ENCODE assay signal across 12 cellular contexts in genomic region chr13:98446234-98446621, GRCh38.
DNase-seq lines count a peak whose midpoint lies in the region; ATAC-seq lines count a peak whose summit lies in the region.
"Had no signal": no experiment of that assay in that cellular context is flagged by ENCODE, and none has a peak within 500 bp of the region (broad histone marks: within the 10 kb centered on the region; RNA-seq: fewer than 3 reads in every experiment).

No MANE protein-coding gene starts in this region.

- H4K8ac ChIP-seq in mesenchymal stem cell (ENCODE audit: low read length): no peak overlapping the region

- no peak for DNase-seq in stimulated activated naive CD8-positive, alpha-beta T cell treated with anti-CD3 and anti-CD28 coated beads, Interleukin-15, amount 100 ng/mL, for 72 hours
- no peak for DNase-seq in stimulated activated naive CD8-positive, alpha-beta T cell treated with anti-CD3 and anti-CD28 coated beads, Interleukin-15, Interleukin-2, amounts not matched to agents 100 U/mL and 50 U/mL, for 24 hours
- DNase-seq in activated naive CD4-positive, alpha-beta T cell treated with anti-CD3 and anti-CD28 coated beads, Interleukin-2, amount 50 U/mL, for 72 hours (ENCODE audit: low spot score in 2 of 2): no peak
- DNase-seq in mesenchymal stem cell (no peak), cerebellum (ENCODE audit: low spot score) (no peak)
- DNase-seq in activated CD4-positive, CD25-positive, alpha-beta regulatory T cell (lab: John Stamatoyannopoulos, UW): no peak
- DNase-seq: activated CD4-positive, CD25-positive, alpha-beta regulatory T cell treated with anti-CD3 and anti-CD28 coated beads, Interleukin-2, amount 50 U/mL, for 72 hours; cerebellar nuclear complex; DMS79 had no signal

- H3K4me3 ChIP-seq in mesenchymal stem cell (ENCODE audit: insufficient read depth in 1 of 2, low read depth in 1 of 2, low read length in 2 of 2): no peak overlapping the region

- 92% methylated on average over 11 of the region's 11 CpGs for WGBS in mesenchymal stem cell

- peaks cover 56 to 85% of the 10 kb centered on the region in 2 experiments for H3K36me3 ChIP-seq in mesenchymal stem cell (ENCODE audit: control insufficient read depth in 1 of 2, insufficient read depth in 2 of 2, low read depth in 1 of 2, low read length in 2 of 2)

- peaks cover 33% of the 10 kb centered on the region for H3K79me1 ChIP-seq in mesenchymal stem cell (replicated peaks; ENCODE audit: low read length, poor library complexity, severe bottlenecking)

- H3K4ac ChIP-seq in mesenchymal stem cell (ENCODE audit: low read depth in 1 of 2, low read length in 2 of 2): no peak overlapping the region

- H3K27me3 Mint-ChIP-seq in stimulated activated naive CD8-positive, alpha-beta T cell treated with anti-CD3 and anti-CD28 coated beads, Interleukin-15, amount 100 ng/mL, for 72 hours: no peaks in the 10 kb centered on the region

- H3K9me3 Mint-ChIP-seq in stimulated activated naive CD8-positive, alpha-beta T cell treated with anti-CD3 and anti-CD28 coated beads, Interleukin-15, amount 100 ng/mL, for 72 hours: no peaks in the 10 kb centered on the region
- H3K9me3 Mint-ChIP-seq in activated naive CD4-positive, alpha-beta T cell treated with anti-CD3 and anti-CD28 coated beads, Interleukin-2, amount 50 U/mL, for 72 hours: no peaks in the 10 kb centered on the region
- H3K9me3 Mint-ChIP-seq: activated T-helper 2 cell treated with anti-CD3 and anti-CD28 coated beads, Interferon-gamma antibody, Interleukin-2, Interleukin-4, amounts not matched to agents 10 μg/mL and 5 μg/mL and 100 μg/mL, durations not matched to agents 14 hours and 24 hours and 36 hours had no signal

- H3K18ac ChIP-seq in mesenchymal stem cell (ENCODE audit: low read depth in 1 of 2, low read length in 2 of 2): no peak overlapping the region

- peak overlapping the region; percentile 76 for H3K9ac ChIP-seq in mesenchymal stem cell (ENCODE audit: low read length)

- H3K4me3 Mint-ChIP-seq in stimulated activated naive CD8-positive, alpha-beta T cell treated with anti-CD3 and anti-CD28 coated beads, Interleukin-15, amount 100 ng/mL, for 72 hours: no peak overlapping the region

- no peak overlapping the region for H3K4me2 ChIP-seq in mesenchymal stem cell (ENCODE audit: low read length, poor library complexity, severe bottlenecking)

- H3K9me3 ChIP-seq in mesenchymal stem cell (ENCODE audit: control insufficient read depth, low read length): no peaks in the 10 kb centered on the region

- no peak overlapping the region for H3K27ac ChIP-seq in mesenchymal stem cell (ENCODE audit: low read length, poor library complexity, severe bottlenecking)

- no peak overlapping the region for H3K23ac ChIP-seq in mesenchymal stem cell (ENCODE audit: low read length in 2 of 2)

- H3K14ac ChIP-seq in mesenchymal stem cell (ENCODE audit: low read length in 2 of 2): no peak overlapping the region

- H2BK15ac ChIP-seq in mesenchymal stem cell (ENCODE audit: low read depth, poor library complexity, severe bottlenecking): no peak overlapping the region

- no peak overlapping the region for H2BK12ac ChIP-seq in mesenchymal stem cell (ENCODE audit: low read length in 2 of 2)

- no peak overlapping the region for H2BK5ac ChIP-seq in mesenchymal stem cell (ENCODE audit: low read depth, low read length, poor library complexity, severe bottlenecking)

- peak overlapping the region; percentile 85 to 86 for H3K27ac Mint-ChIP-seq in stimulated activated naive CD8-positive, alpha-beta T cell treated with anti-CD3 and anti-CD28 coated beads, Interleukin-15, amount 100 ng/mL, for 72 hours
- peak overlapping the region; percentile 89 to 95 for H3K27ac Mint-ChIP-seq in activated naive CD4-positive, alpha-beta T cell treated with anti-CD3 and anti-CD28 coated beads, Interleukin-2, amount 50 U/mL, for 72 hours

- ATAC-seq in stimulated activated naive CD8-positive, alpha-beta T cell treated with anti-CD3 and anti-CD28 coated beads, Interleukin-15, amount 100 ng/mL, for 72 hours: peak; percentile 14
- no peak for ATAC-seq in stimulated activated naive CD8-positive, alpha-beta T cell treated with anti-CD3 and anti-CD28 coated beads, Interleukin-15, Interleukin-2, amounts not matched to agents 100 U/mL and 50 U/mL, for 24 hours
- ATAC-seq in activated naive CD4-positive, alpha-beta T cell treated with anti-CD3 and anti-CD28 coated beads, Interleukin-2, amount 50 U/mL, for 72 hours: no peak
- ATAC-seq in GM18498 (IDR thresholded peaks at IDR 0.05; ENCODE audit: unreplicated experiment): no peak
- no peak for ATAC-seq in HG02884 (IDR thresholded peaks at IDR 0.05; ENCODE audit: unreplicated experiment)

- H3K27me3 ChIP-seq in mesenchymal stem cell (ENCODE audit: control insufficient read depth in 1 of 2, insufficient read depth in 1 of 2, low read length in 2 of 2): no peaks in the 10 kb centered on the region

- no peak overlapping the region for H2BK120ac ChIP-seq in mesenchymal stem cell (ENCODE audit: low read depth, low read length)

- H4K91ac ChIP-seq in mesenchymal stem cell (ENCODE audit: low read length): no peak overlapping the region

- H3K4me1 Mint-ChIP-seq in stimulated activated naive CD8-positive, alpha-beta T cell treated with anti-CD3 and anti-CD28 coated beads, Interleukin-15, amount 100 ng/mL, for 72 hours: peaks cover 42% of the 10 kb centered on the region

- H2AFZ ChIP-seq in mesenchymal stem cell (ENCODE audit: low read depth, low read length): no peak overlapping the region

- peaks cover 23% of the 10 kb centered on the region for H3K4me1 ChIP-seq in mesenchymal stem cell (ENCODE audit: control insufficient read depth, insufficient read depth, low read depth, low read length)

- no peaks in the 10 kb centered on the region for H3K36me3 Mint-ChIP-seq in activated naive CD4-positive, alpha-beta T cell treated with anti-CD3 and anti-CD28 coated beads, Interleukin-2, amount 50 U/mL, for 72 hours

- H2AK5ac ChIP-seq in mesenchymal stem cell (ENCODE audit: low read length, severe bottlenecking): no peak overlapping the region
